Comparison of ENCODE assay signal across 20 cellular contexts in the genomic region with DNA sequence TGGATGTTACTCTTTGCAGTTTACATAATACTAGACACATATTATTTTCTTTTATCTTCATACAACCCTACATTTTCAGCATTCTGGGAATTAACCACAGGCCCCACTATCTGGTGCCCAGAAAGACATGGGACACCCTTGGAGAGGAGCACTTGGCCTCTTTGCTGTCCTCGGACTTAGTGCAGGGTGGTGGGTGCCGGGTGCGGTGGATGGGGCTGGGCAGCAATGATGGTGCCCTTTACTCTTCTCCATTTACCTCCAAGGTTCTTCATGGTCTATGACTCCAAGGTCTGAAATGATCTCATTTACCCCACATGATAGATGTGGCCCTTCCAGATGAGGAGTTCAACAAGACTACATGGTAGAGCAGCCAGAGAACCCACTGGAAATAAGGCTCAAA. TPM values are rescaled to one million over a fixed set of nuclear protein-coding genes. Genes with fewer than 3 reads are reported as not detected.
DNase-seq lines count a peak whose midpoint lies in the region; FAIRE-seq and TF ChIP-seq lines count a peak whose summit lies in the region.
"Had no signal": no experiment of that assay in that cellular context is flagged by ENCODE, and none has a peak within 500 bp of the region (broad histone marks: within the 10 kb centered on the region; RNA-seq: fewer than 3 reads in every experiment).

No MANE protein-coding gene starts in this region.

- no peak overlapping the region for H2BK120ac ChIP-seq in mesenchymal stem cell (ENCODE audit: low read depth, low read length)

- H3K36me3 ChIP-seq in ACC112 (ENCODE audit: insufficient read depth, low read length) (no peaks in the 10 kb centered on the region), Karpas-422 (ENCODE audit: insufficient read depth, low read length) (no peaks in the 10 kb centered on the region), mammary epithelial cell (ENCODE audit: insufficient read depth, low read length) (no peaks in the 10 kb centered on the region), mesenchymal stem cell (ENCODE audit: control insufficient read depth in 1 of 2, insufficient read depth in 2 of 2, low read depth in 1 of 2, low read length in 2 of 2) (no peaks in the 10 kb centered on the region), kidney (ENCODE audit: control insufficient read depth in 1 of 2, insufficient read depth in 2 of 2, low read length in 2 of 2) (no peaks in the 10 kb centered on the region)
- H3K36me3 ChIP-seq: BLaER1 treated with 17β-estradiol and CSF1 and Interleukin-3, amounts not matched to agents 10 nM and 100 nM; vagina had no signal

- peak overlapping the region in 1 of 2 experiments; percentile 35 for H2BK12ac ChIP-seq in mesenchymal stem cell (ENCODE audit: low read length in 2 of 2)

- H2AK5ac ChIP-seq in mesenchymal stem cell (ENCODE audit: low read length, severe bottlenecking): peak overlapping the region; percentile 84

- no peak for TF ChIP-seq POLR2A in erythroblast (IDR thresholded peaks at IDR 0.05; ENCODE audit: low read length)

- H4K91ac ChIP-seq in mesenchymal stem cell (ENCODE audit: low read length): peak overlapping the region; percentile 55

- H3K9me3 ChIP-seq in Karpas-422 (ENCODE audit: low read length) (no peaks in the 10 kb centered on the region), mammary epithelial cell (replicated peaks; ENCODE audit: insufficient read depth, low read length) (peaks cover 3% of the 10 kb centered on the region), mesenchymal stem cell (ENCODE audit: control insufficient read depth, low read length) (peaks cover 2% of the 10 kb centered on the region), kidney (ENCODE audit: control insufficient read depth in 1 of 2, low read length in 2 of 2) (no peaks in the 10 kb centered on the region)
- H3K9me3 ChIP-seq: vagina had no signal

- H3K9ac ChIP-seq in Karpas-422 (ENCODE audit: low read length): no peak overlapping the region
- H3K9ac ChIP-seq in mammary epithelial cell (ENCODE audit: insufficient read depth, low read length): peak overlapping the region; percentile 52
- no peak overlapping the region for H3K9ac ChIP-seq in mesenchymal stem cell (ENCODE audit: low read length)
- H3K9ac ChIP-seq in kidney (ENCODE audit: low read length in 2 of 2): no peak overlapping the region
- H3K9ac ChIP-seq: BLaER1 treated with 17β-estradiol and CSF1 and Interleukin-3, amounts not matched to agents 10 nM and 100 nM had no signal

- H3K27ac ChIP-seq in ACC112 (ENCODE audit: low read depth, low read length): peak overlapping the region; percentile 99
- H3K27ac ChIP-seq in Karpas-422 (ENCODE audit: low read length): no peak overlapping the region
- peak overlapping the region; percentile 98 for H3K27ac ChIP-seq in mammary epithelial cell (ENCODE audit: insufficient read depth, low read depth, low read length)
- H3K27ac ChIP-seq in mesenchymal stem cell (ENCODE audit: low read length, poor library complexity, severe bottlenecking): no peak overlapping the region
- H3K27ac ChIP-seq in kidney (ENCODE audit: low read depth in 2 of 2, low read length in 2 of 2): no peak overlapping the region
- H3K27ac ChIP-seq: vagina had no signal

- BruUV-seq in mammary epithelial cell (replicated peaks; lab: Mats Ljungman, UMichigan): no TSS peak

- dilution Hi-C loops in mammary epithelial cell (cut with HindIII; ENCODE audit: low sequenced_read_pairs): no loop called here

- peak overlapping the region in 1 of 2 experiments; percentile 5 for H3K4ac ChIP-seq in mesenchymal stem cell (ENCODE audit: low read depth in 1 of 2, low read length in 2 of 2)

- H3K79me1 ChIP-seq in mesenchymal stem cell (replicated peaks; ENCODE audit: low read length, poor library complexity, severe bottlenecking): no peaks in the 10 kb centered on the region

- intact Hi-C loops in mammary epithelial cell (cut with micrococcal nuclease) (loop anchor here (5.0 kb wide), 1 partner anchor 55 kb away; the partner anchor contains the start of gene IGFBP3), kidney (cut with DNase I) (no loop called here)

- peak overlapping the region; percentile 40 to 59 for H3K18ac ChIP-seq in mesenchymal stem cell (ENCODE audit: low read depth in 1 of 2, low read length in 2 of 2)

- in situ Hi-C loops in mammary epithelial cell (cut with MboI; ENCODE audit: low sequenced_read_pairs in 2 of 2): no loop called here

- no peak for FAIRE-seq in kidney (lab: Jason Lieb, UNC)
- FAIRE-seq: A204.1, D721Med, GM18507 had no signal

- H3K4me1 ChIP-seq in ACC112 (ENCODE audit: control insufficient read depth, insufficient read depth, low read length, unreplicated experiment) (peaks cover 49% of the 10 kb centered on the region), Karpas-422 (ENCODE audit: low read length) (no peaks in the 10 kb centered on the region), mammary epithelial cell (ENCODE audit: insufficient read depth, low read length) (peaks cover 25% of the 10 kb centered on the region), mesenchymal stem cell (ENCODE audit: control insufficient read depth, insufficient read depth, low read depth, low read length) (peaks cover 28% of the 10 kb centered on the region), kidney (ENCODE audit: control insufficient read depth in 1 of 2, insufficient read depth in 1 of 2, low read depth in 1 of 2, low read length in 2 of 2) (peaks cover 8 to 10% of the 10 kb centered on the region in 2 donors)

- no peaks in the 10 kb centered on the region for H3K9me2 ChIP-seq in Karpas-422 (replicated peaks; ENCODE audit: insufficient read depth, low read length)

- H3K4me2 ChIP-seq in Karpas-422 (ENCODE audit: low read depth, low read length, poor library complexity, severe bottlenecking): no peak overlapping the region
- no peak overlapping the region for H3K4me2 ChIP-seq in mammary epithelial cell (ENCODE audit: insufficient read depth, low read depth, low read length)
- H3K4me2 ChIP-seq in mesenchymal stem cell (ENCODE audit: low read length, poor library complexity, severe bottlenecking): no peak overlapping the region

- no peaks in the 10 kb centered on the region for H4K20me1 ChIP-seq in Karpas-422 (ENCODE audit: insufficient read depth, low read depth, low read length)
- no peaks in the 10 kb centered on the region for H4K20me1 ChIP-seq in mammary epithelial cell (ENCODE audit: insufficient read depth, low read length)
- H4K20me1 ChIP-seq: BLaER1 treated with 17β-estradiol and CSF1 and Interleukin-3, amounts not matched to agents 10 nM and 100 nM had no signal

- CTCF ChIA-PET in mammary epithelial cell (lab: Charles Lee; ENCODE audit: low non-redundant PET): no interaction called here

- H3K27me3 ChIP-seq in ACC112 (ENCODE audit: insufficient read depth, low read length) (no peaks in the 10 kb centered on the region), Karpas-422 (ENCODE audit: low read length) (no peaks in the 10 kb centered on the region), mammary epithelial cell (ENCODE audit: insufficient read depth, low read length) (no peaks in the 10 kb centered on the region), mesenchymal stem cell (ENCODE audit: control insufficient read depth in 1 of 2, insufficient read depth in 1 of 2, low read length in 2 of 2) (no peaks in the 10 kb centered on the region)
- H3K27me3 ChIP-seq: BLaER1 treated with 17β-estradiol and CSF1 and Interleukin-3, amounts not matched to agents 10 nM and 100 nM; vagina had no signal

- no peak overlapping the region for H2BK5ac ChIP-seq in mesenchymal stem cell (ENCODE audit: low read depth, low read length, poor library complexity, severe bottlenecking)

- H3K23ac ChIP-seq in mesenchymal stem cell (ENCODE audit: low read length in 2 of 2): no peak overlapping the region

- DNase-seq in Karpas-422: peak; percentile 21
- no peak for DNase-seq in mammary epithelial cell
- DNase-seq in mesenchymal stem cell: no peak
- no peak for DNase-seq in dedifferentiated amniotic fluid mesenchymal stem cell (ENCODE audit: extremely low spot score)
- DNase-seq in kidney: no peak
- DNase-seq in amygdala (lab: John Stamatoyannopoulos, UW): no peak
- DNase-seq in erythroblast (lab: John Stamatoyannopoulos, UW): no peak
- DNase-seq: amniotic stem cell; effector memory CD4-positive, alpha-beta T cell; NCI-H1436 treated with DMSO at 0.1 percent for 48 hours; NCI-H2171; NCI-H748 treated with DMSO at 0.1 percent for 48 hours; SHP77 treated with DMSO at 0.1 percent for 48 hours; stimulated activated CD4-positive, alpha-beta T cell treated with anti-CD3 and anti-CD28 coated beads, Interleukin-15, amount 100 ng/mL, for 24 hours had no signal

- no peak overlapping the region for H3K14ac ChIP-seq in mesenchymal stem cell (ENCODE audit: low read length in 2 of 2)

- H4K8ac ChIP-seq in mesenchymal stem cell (ENCODE audit: low read length): no peak overlapping the region

- H3K4me3 ChIP-seq in ACC112 (ENCODE audit: low read depth, low read length): no peak overlapping the region
- no peak overlapping the region for H3K4me3 ChIP-seq in Karpas-422 (ENCODE audit: low read length)
- H3K4me3 ChIP-seq in mammary epithelial cell (replicated peaks in 1 of 3; ENCODE audit: insufficient read depth in 1 of 3, low read depth in 2 of 3, low read length in 3 of 3): no peak overlapping the region
- no peak overlapping the region for H3K4me3 ChIP-seq in mesenchymal stem cell (ENCODE audit: insufficient read depth in 1 of 2, low read depth in 1 of 2, low read length in 2 of 2)
- no peak overlapping the region for H3K4me3 ChIP-seq in kidney (ENCODE audit: low read length in 2 of 2)
- H3K4me3 ChIP-seq: BLaER1 treated with 17β-estradiol and CSF1 and Interleukin-3, amounts not matched to agents 10 nM and 100 nM; vagina had no signal

- peak overlapping the region; percentile 55 for H2BK15ac ChIP-seq in mesenchymal stem cell (ENCODE audit: low read depth, poor library complexity, severe bottlenecking)

- no peak for TF ChIP-seq CTCF in mammary epithelial cell (conservative IDR thresholded peaks at IDR 0.05 in 1 of 2, IDR thresholded peaks at IDR 0.05 in 1 of 2; ENCODE audit: extremely low read depth in 1 of 2, insufficient read depth in 1 of 2, low read depth in 1 of 2, low read length in 2 of 2)
- no peak for TF ChIP-seq CTCF in kidney (IDR thresholded peaks at IDR 0.05; ENCODE audit: borderline replicate concordance, extremely low read depth, insufficient read depth)

- no peaks in the 10 kb centered on the region for H3K79me2 ChIP-seq in ACC112 (ENCODE audit: control insufficient read depth, insufficient read depth, low read length, unreplicated experiment)
- H3K79me2 ChIP-seq in Karpas-422 (ENCODE audit: low read length): no peaks in the 10 kb centered on the region
- no peaks in the 10 kb centered on the region for H3K79me2 ChIP-seq in mammary epithelial cell (ENCODE audit: insufficient read depth, low read length)

- 96% methylated on average over 3 of the region's 3 CpGs for WGBS in mammary epithelial cell (ENCODE audit: low coverage, missing lambda C conversion rate)
- WGBS in mesenchymal stem cell: 96% methylated on average over 3 of the region's 3 CpGs

- no peak overlapping the region for H2AFZ ChIP-seq in ACC112 (ENCODE audit: low read length, unreplicated experiment)
- no peak overlapping the region for H2AFZ ChIP-seq in Karpas-422 (ENCODE audit: low read length)
- H2AFZ ChIP-seq in mammary epithelial cell (ENCODE audit: low read depth, low read length): no peak overlapping the region
- no peak overlapping the region for H2AFZ ChIP-seq in mesenchymal stem cell (ENCODE audit: low read depth, low read length)

RNA-seq across cellular contexts. Expression of gene IGFBP3, which starts 56.2 kb away (rescaled TPM):
- total RNA-seq in Karpas-422 (2014; rRNA removed; shearing (Covaris generic); ENCODE audit: low replicate concordance): not detected in 2 replicates
- 1 to 10 TPM; 2.1 to 8.0 TPM for total RNA-seq in mammary epithelial cell
- 7.6 TPM for polyA plus RNA-seq in mammary epithelial cell
- not detected for polyA minus RNA-seq in mammary epithelial cell
- 947 TPM for polyA plus RNA-seq in mesenchymal stem cell (2013, experiment 1 of 2)
- 926 TPM for polyA plus RNA-seq in mesenchymal stem cell (2013, experiment 2 of 2)
- total RNA-seq in kidney: 193 TPM
- polyA plus RNA-seq in kidney (ENCODE audit: insufficient read depth, low read depth, low replicate concordance): 50.5 TPM

Comparison
In these comparisons a context has a peak if more than half of its experiments do, and no peak if none do; other contexts are left out.
1. H3K27ac ChIP-seq: peak in ACC112 (single experiment) and mammary epithelial cell (single experiment); none in Karpas-422 (single experiment), mesenchymal stem cell (single experiment) and kidney (0 of 2).
2. RNA of gene IGFBP3, which starts 56.2 kb away (total RNA-seq): 193 TPM in kidney (single experiment); 2.1 to 8.0 TPM in mammary epithelial cell and not detected in Karpas-422; every median in the first group is over 10 times any median in the second.